In genomic region chr4:168831919-168832745, GRCh38 we compare ENCODE assay signal across 8 cellular contexts.
DNase-seq lines count a peak whose midpoint lies in the region; ATAC-seq and TF ChIP-seq lines count a peak whose summit lies in the region.

No MANE protein-coding gene starts in this region.

- H3K4me1 Mint-ChIP-seq in neural progenitor cell: peaks cover 49% of the 10 kb centered on the region

- peaks cover 22% of the 10 kb centered on the region for H3K36me3 Mint-ChIP-seq in neural progenitor cell

- peaks cover 0 to 8% (median 0%) of the 10 kb centered on the region in 4 donors for H3K4me1 ChIP-seq in Peyer's patch
- peaks cover 27% of the 10 kb centered on the region for H3K4me1 ChIP-seq in neural progenitor cell
- peaks cover 6% of the 10 kb centered on the region for H3K4me1 ChIP-seq in testis

- intact Hi-C loops in testis (cut with DNase I; ENCODE audit: low total_unique reads): no loop called here

- peak; percentile 85 to 89 for TF ChIP-seq POLR2A in Peyer's patch (IDR thresholded peaks at IDR 0.05)
- peak; percentile 86 for TF ChIP-seq POLR2A in testis (IDR thresholded peaks at IDR 0.05)

- peak overlapping the region; percentile 90 for H2AFZ ChIP-seq in neural progenitor cell (replicated peaks)

- peaks cover 3% of the 10 kb centered on the region for H3K9me3 Mint-ChIP-seq in neural progenitor cell

- WGBS in testis, 2 donors: 0 to 2% methylated on average over 27 to 67 of the region's 68 CpGs

- H3K27ac ChIP-seq in C4-2B (peak overlapping the region; percentile 78), Peyer's patch (peak overlapping the region; percentile 68 to 88 (median 82)), neural progenitor cell (peak overlapping the region; percentile 89), testis (peak overlapping the region; percentile 90 to 98)

- peak; percentile 91 for ATAC-seq in GM19324 (IDR thresholded peaks at IDR 0.05; ENCODE audit: low FRiP score, unreplicated experiment)
- ATAC-seq in HG03432 (IDR thresholded peaks at IDR 0.05; ENCODE audit: unreplicated experiment): peak; percentile 92

- peaks cover 3% of the 10 kb centered on the region for H3K27me3 Mint-ChIP-seq in neural progenitor cell (ENCODE audit: insufficient read depth, low read depth)

- no peaks in the 10 kb centered on the region for H3K27me3 ChIP-seq in Peyer's patch
- H3K27me3 ChIP-seq in neural progenitor cell: no peaks in the 10 kb centered on the region
- no peaks in the 10 kb centered on the region for H3K27me3 ChIP-seq in testis

- TF ChIP-seq CTCF in C4-2B (conservative IDR thresholded peaks at IDR 0.05): no peak
- no peak for TF ChIP-seq CTCF in Peyer's patch (IDR thresholded peaks at IDR 0.05)
- no peak for TF ChIP-seq CTCF in foreskin fibroblast (IDR thresholded peaks at IDR 0.05; ENCODE audit: low read depth, low read length)
- TF ChIP-seq CTCF in neural progenitor cell (IDR thresholded peaks at IDR 0.05): no peak
- TF ChIP-seq CTCF in testis (IDR thresholded peaks at IDR 0.05): no peak

- H3F3A ChIP-seq in neural progenitor cell (ENCODE audit: low read depth): peaks cover 13% of the 10 kb centered on the region

- peaks cover 52% of the 10 kb centered on the region for H3K79me2 ChIP-seq in neural progenitor cell (ENCODE audit: low read depth)

- H3K36me3 ChIP-seq in Peyer's patch (no peaks in the 10 kb centered on the region), neural progenitor cell (peaks cover under 1% of the 10 kb centered on the region), testis (ENCODE audit: low read depth, missing control alignments) (no peaks in the 10 kb centered on the region)

- peak overlapping the region; percentile 98 for H3K27ac Mint-ChIP-seq in neural progenitor cell

- H3K4me2 ChIP-seq in neural progenitor cell: peak overlapping the region; percentile 92

- peak overlapping the region; percentile 96 for H3K4me3 Mint-ChIP-seq in neural progenitor cell

- peak overlapping the region; percentile 47 to 77 (median 74) for H3K4me3 ChIP-seq in Peyer's patch
- peak overlapping the region; percentile 81 to 83 for H3K4me3 ChIP-seq in foreskin fibroblast (ENCODE audit: low read depth in 1 of 2, low read length in 2 of 2)
- H3K4me3 ChIP-seq in neural progenitor cell: peak overlapping the region; percentile 84
- H3K4me3 ChIP-seq in testis: peak overlapping the region; percentile 65 to 73

- DNase-seq in Peyer's patch (peak; percentile 53 to 88 (median 87)), activated gamma-delta T cell treated with Interleukin-2 at 50 U/mL for 16 hours (peak; percentile 30), foreskin fibroblast (peak; percentile 83 to 91), neural progenitor cell (ENCODE audit: low spot score) (peak; percentile 89), testis (peak; percentile 92)

- peaks cover 46% of the 10 kb centered on the region for H4K20me1 ChIP-seq in neural progenitor cell (ENCODE audit: low read depth)

- no peaks in the 10 kb centered on the region for H3K9me3 ChIP-seq in Peyer's patch
- H3K9me3 ChIP-seq in neural progenitor cell (ENCODE audit: low read depth): no peaks in the 10 kb centered on the region
- H3K9me3 ChIP-seq in testis: no peaks in the 10 kb centered on the region

- H3K9ac ChIP-seq in neural progenitor cell: peak overlapping the region; percentile 85

Comparison
In these comparisons a context has a peak if more than half of its experiments do, and no peak if none do; other contexts are left out.
1. Peak in every context shown above with its lines: DNase-seq, ATAC-seq, H3K4me3 ChIP-seq and H3K27ac ChIP-seq.
2. DNase-seq: peak in every context shown above with its lines; median percentile 92 in testis; 89 in neural progenitor cell; 87 in Peyer's patch; 87 in foreskin fibroblast; 30 in activated gamma-delta T cell treated with Interleukin-2 at 50 U/mL for 16 hours.